In the genomic region with DNA sequence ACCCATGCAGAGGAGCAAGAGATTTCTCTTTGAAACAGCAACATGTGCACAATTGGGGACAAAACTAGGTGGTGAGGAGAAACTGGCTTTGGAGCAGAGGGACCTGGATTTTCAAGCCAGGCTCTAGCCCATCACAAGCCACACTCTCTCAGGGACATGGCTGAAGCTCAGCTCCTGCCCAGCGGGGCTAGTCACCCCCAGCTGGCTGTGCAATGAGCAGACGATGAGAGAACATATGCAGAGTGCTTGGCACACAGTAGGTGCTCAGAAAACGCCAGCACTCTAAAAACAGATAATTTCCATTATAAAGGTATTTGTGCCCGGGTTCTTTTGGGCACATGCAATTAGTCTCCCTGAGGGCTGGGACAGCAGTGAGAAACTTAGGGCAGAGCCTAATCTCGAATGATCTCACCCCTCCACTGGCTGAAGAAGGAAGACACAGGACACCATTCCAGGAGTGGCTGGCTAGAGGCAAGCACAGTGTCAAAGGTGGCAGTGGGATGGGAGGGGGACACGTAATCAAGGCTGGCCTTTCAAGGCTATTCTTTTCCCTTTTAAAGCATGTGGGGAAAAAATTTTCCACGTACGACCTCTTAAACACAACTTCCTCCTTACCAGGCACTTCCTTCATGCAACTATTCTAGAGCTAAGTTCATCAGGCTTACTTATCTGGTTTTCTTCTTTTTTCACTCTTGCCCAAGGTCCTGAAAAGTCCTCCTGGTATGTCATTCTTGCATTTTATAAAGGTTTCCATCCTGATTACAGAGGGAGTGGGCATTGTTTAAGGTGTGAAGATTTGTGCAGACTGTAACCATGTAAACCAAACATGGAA, we compare ENCODE assay signal across 10 cellular contexts. TPM values are rescaled to one million over a fixed set of nuclear protein-coding genes. Genes with fewer than 3 reads are reported as not detected.
DNase-seq lines count a peak whose midpoint lies in the region; ATAC-seq and FAIRE-seq lines count a peak whose summit lies in the region.
"Had no signal": no experiment of that assay in that cellular context is flagged by ENCODE, and none has a peak within 500 bp of the region (broad histone marks: within the 10 kb centered on the region; RNA-seq: fewer than 3 reads in every experiment).

No MANE protein-coding gene starts in this region.

- intact Hi-C loops in right cardiac atrium (cut with DNase I), result no loop called here

- ATAC-seq in right cardiac atrium (peak in 1 of 2 donors; percentile 43), GM19351 (IDR thresholded peaks at IDR 0.05; ENCODE audit: unreplicated experiment) (no peak)

- FAIRE-seq in small intestine (lab: Jason Lieb, UNC), result no peak

- H3K4me3 ChIP-seq in right cardiac atrium (ENCODE audit: low read length), result no peak overlapping the region
- no peak overlapping the region for H3K4me3 ChIP-seq in small intestine (ENCODE audit: low read depth in 1 of 2, low read length in 2 of 2)

- DNase-seq in UCSD-AML1 (lab: John Stamatoyannopoulos, UW; ENCODE audit: unreplicated experiment) (peak; percentile 23), right cardiac atrium (no peak), small intestine (no peak), HuH-7 (ENCODE audit: low spot score) (no peak), NCI-H524 (lab: John Stamatoyannopoulos, UW) (no peak), HCEC 1CT (no peak)
- DNase-seq: activated CD4-positive, alpha-beta T cell treated with anti-CD3 and anti-CD28 coated beads, Interleukin-2, amount 50 U/mL, for 4 hours; NCI-H1092 had no signal

- peaks cover 3% of the 10 kb centered on the region for H3K36me3 Mint-ChIP-seq in IgD-negative memory B cell

- H3K27ac ChIP-seq in right cardiac atrium (ENCODE audit: low read length) (peak overlapping the region; percentile 86), small intestine (ENCODE audit: low read depth in 1 of 2, low read length in 1 of 2) (peak overlapping the region; percentile 50 to 90)

- H3K27ac Mint-ChIP-seq in IgD-negative memory B cell, result peak overlapping the region; percentile 95 to 97 (median 97)

- H3K9me3 ChIP-seq in right cardiac atrium (ENCODE audit: control insufficient read depth, low read length), result no peaks in the 10 kb centered on the region
- no peaks in the 10 kb centered on the region for H3K9me3 ChIP-seq in small intestine (ENCODE audit: control insufficient read depth, low read depth)

- H3K4me1 ChIP-seq in right cardiac atrium (ENCODE audit: control insufficient read depth, insufficient read depth, low read length) (peaks cover 63% of the 10 kb centered on the region), small intestine (ENCODE audit: control insufficient read depth in 2 of 2, insufficient read depth in 1 of 2, low read depth in 1 of 2, low read length in 1 of 2) (peaks cover 28 to 44% of the 10 kb centered on the region in 2 donors)

- H3K27me3 ChIP-seq in right cardiac atrium (ENCODE audit: control insufficient read depth, insufficient read depth) (no peaks in the 10 kb centered on the region), small intestine (ENCODE audit: control insufficient read depth in 2 of 2, insufficient read depth in 2 of 2, low read length in 2 of 2) (no peaks in the 10 kb centered on the region)

- 54% methylated on average over 8 of the region's 8 CpGs for WGBS in right cardiac atrium
- 53 to 57% (median 54%) methylated on average over 8 of the region's 8 CpGs for WGBS in small intestine, 3 donors

- H3K4me3 Mint-ChIP-seq in IgD-negative memory B cell, result peak overlapping the region; percentile 68 to 87 (median 86)

- H3K36me3 ChIP-seq in small intestine (ENCODE audit: control insufficient read depth in 2 of 2, insufficient read depth in 2 of 2, low read length in 2 of 2), result no peaks in the 10 kb centered on the region

- no peaks in the 10 kb centered on the region for H3K27me3 Mint-ChIP-seq in IgD-negative memory B cell

- peaks cover 49 to 74% (median 66%) of the 10 kb centered on the region in 3 donors for H3K4me1 Mint-ChIP-seq in IgD-negative memory B cell

- no peaks in the 10 kb centered on the region for H3K9me3 Mint-ChIP-seq in IgD-negative memory B cell

RNA-seq across cellular contexts. Expression of a gene that starts 15.1 kb away (rescaled TPM):
- polyA plus RNA-seq in IgD-negative memory B cell (48.9 TPM), right cardiac atrium (39.5 TPM), small intestine (10 to 100 TPM; 15.1 to 30.2 (median 18.8) TPM)
- total RNA-seq in right cardiac atrium, result 10 to 100 TPM; 34.6 to 58.3 (median 49.8) TPM
